ENCODE assay signal across 9 cellular contexts in genomic region chr20:62238569-62239277, GRCh38. TPM values are rescaled to one million over a fixed set of nuclear protein-coding genes. Genes with fewer than 3 reads are reported as not detected.
DNase-seq lines count a peak whose midpoint lies in the region; TF ChIP-seq lines count a peak whose summit lies in the region.
"Had no signal": no experiment of that assay in that cellular context is flagged by ENCODE, and none has a peak within 500 bp of the region (broad histone marks: within the 10 kb centered on the region; RNA-seq: fewer than 3 reads in every experiment).

No MANE protein-coding gene starts in this region.

- H3K36me3 ChIP-seq in ES-I3 (ENCODE audit: insufficient read depth, low read length) (no peaks in the 10 kb centered on the region), H7 (replicated peaks; ENCODE audit: control insufficient read depth, insufficient read depth, low read length) (no peaks in the 10 kb centered on the region), colonic mucosa (no peaks in the 10 kb centered on the region), mucosa of rectum (ENCODE audit: control insufficient read depth in 2 of 2, insufficient read depth in 2 of 2, low read length in 2 of 2) (peaks cover 5 to 10% of the 10 kb centered on the region in 2 donors)

- no peak for TF ChIP-seq CTCF in colonic mucosa (IDR thresholded peaks at IDR 0.05)
- no peak for TF ChIP-seq CTCF in GM13976 (IDR thresholded peaks at IDR 0.05; ENCODE audit: borderline replicate concordance, control extremely low read depth, extremely low read depth, insufficient read depth, missing control alignments)

- peak overlapping the region; percentile 80 for H3K27ac ChIP-seq in colonic mucosa
- peak overlapping the region; percentile 84 to 91 for H3K27ac ChIP-seq in mucosa of rectum (ENCODE audit: low read depth in 2 of 2, low read length in 2 of 2)

- H3K9me3 ChIP-seq in ES-I3 (ENCODE audit: control insufficient read depth, insufficient read depth, low read length) (no peaks in the 10 kb centered on the region), colonic mucosa (no peaks in the 10 kb centered on the region), mucosa of rectum (ENCODE audit: control insufficient read depth in 2 of 2, low read length in 2 of 2) (no peaks in the 10 kb centered on the region)

- H3K4me1 ChIP-seq in ES-I3 (ENCODE audit: insufficient read depth, low read length) (no peaks in the 10 kb centered on the region; the same call in 1 of the 2 replicates), colonic mucosa (peaks cover 23% of the 10 kb centered on the region), mucosa of rectum (ENCODE audit: control insufficient read depth in 2 of 2, insufficient read depth in 2 of 2, low read length in 2 of 2) (peaks cover 33 to 38% of the 10 kb centered on the region in 2 donors)

- H3K4me3 ChIP-seq in H7 (ENCODE audit: insufficient read depth, low read depth, low read length), result peak overlapping the region; percentile 54
- H3K4me3 ChIP-seq in colonic mucosa, result peak overlapping the region; percentile 71
- peak overlapping the region; percentile 78 to 87 for H3K4me3 ChIP-seq in mucosa of rectum (ENCODE audit: low read length in 2 of 2)

- peak overlapping the region; percentile 64 for H3K9ac ChIP-seq in ES-I3 (ENCODE audit: low read depth, low read length)
- H3K9ac ChIP-seq in colonic mucosa (ENCODE audit: low read depth in 2 of 2, low read length in 2 of 2), result peak overlapping the region; percentile 74 to 92
- peak overlapping the region; percentile 86 to 91 for H3K9ac ChIP-seq in mucosa of rectum (ENCODE audit: low read depth in 1 of 2, low read length in 2 of 2)

- DNase-seq in H7 (no peak), NCI-H146 treated with DMSO at 0.1 percent for 48 hours (lab: John Stamatoyannopoulos, UW; ENCODE audit: unreplicated experiment) (peak; percentile 25), colonic mucosa (peak; percentile 62), GM13976 (ENCODE audit: low spot score) (no peak), NK-92 (lab: John Stamatoyannopoulos, UW; ENCODE audit: unreplicated experiment) (no peak), middle frontal gyrus (ENCODE audit: extremely low spot score, low spot score) (no peak)

- intact Hi-C loops in colonic mucosa (cut with DNase I), result no loop called here

- H3K27me3 ChIP-seq in H7 (ENCODE audit: control insufficient read depth, insufficient read depth, low read length) (no peaks in the 10 kb centered on the region), colonic mucosa (no peaks in the 10 kb centered on the region), mucosa of rectum (ENCODE audit: control insufficient read depth in 2 of 2, insufficient read depth in 2 of 2, low read length in 2 of 2) (no peaks in the 10 kb centered on the region)

- in situ Hi-C loops in GM13976 (cut with MboI; ENCODE audit: low sequenced_read_pairs, unreplicated experiment), result no loop called here

RNA-seq across cellular contexts. Expression of gene OSBPL2, which starts 0.4 kb away (rescaled TPM):
- 21.9 and 26.1 TPM in 2 replicates for total RNA-seq in H7 (2014; rRNA removed; shearing (Covaris generic))
- total RNA-seq in colonic mucosa, result 100 to 1,000 TPM in 1 of 2 donors, 10 to 100 TPM in 1; 77.3 to 102 TPM

RNA-seq across cellular contexts. Expression of gene HRH3, which starts 18.6 kb away (rescaled TPM):
- 0.85 and 1.9 TPM in 2 replicates for total RNA-seq in H7 (2014; rRNA removed; shearing (Covaris generic))
- total RNA-seq in colonic mucosa, result not detected
- total RNA-seq: subcutaneous adipose tissue had no signal

RNA-seq across cellular contexts. Expression of gene MTG2, which starts 55.9 kb away (rescaled TPM):
- total RNA-seq in H7 (2014; rRNA removed; shearing (Covaris generic)), result 32.7 and 37.8 TPM in 2 replicates
- 10 to 100 TPM; 30.4 to 46.7 TPM for total RNA-seq in colonic mucosa

Comparison
In these comparisons a context has a peak if more than half of its experiments do, and no peak if none do; other contexts are left out.
1. DNase-seq: peak in NCI-H146 treated with DMSO at 0.1 percent for 48 hours (single experiment) and colonic mucosa (single experiment); none in H7 (single experiment), GM13976 (single experiment), NK-92 (single experiment) and middle frontal gyrus (single experiment).
2. Peak in every context shown above with its lines, with median percentiles within 50 percentile points of each other: H3K9ac ChIP-seq and H3K4me3 ChIP-seq.